Comparison of ENCODE assay signal across 8 cellular contexts in genomic region chr6:130872250-130873095, GRCh38. TPM values are rescaled to one million over a fixed set of nuclear protein-coding genes. Genes with fewer than 3 reads are reported as not detected.
A peak's percentile ranks its signal among the peaks of the same experiment; 100 is the strongest.
DNase-seq lines count a peak whose midpoint lies in the region; ATAC-seq and TF ChIP-seq lines count a peak whose summit lies in the region.

No MANE protein-coding gene starts in this region.

- DNase-seq in AG08395 (ENCODE audit: low spot score): peak; percentile 67
- peak; percentile 23 for DNase-seq in HPDE6-E6E7 (ENCODE audit: extremely low spot score)
- DNase-seq in SK-N-DZ (ENCODE audit: low spot score): peak; percentile 43
- DNase-seq in activated naive CD4-positive, alpha-beta T cell treated with anti-CD3 and anti-CD28 coated beads, Interleukin-2, amount 10 ng/mL, durations not matched to agents 7 days and 5 days: peak; percentile 81
- DNase-seq in heart right ventricle: peak; percentile 66 to 69
- peak; percentile 69 for DNase-seq in retina

- intact Hi-C loops in heart right ventricle (cut with DNase I): loop anchor here in 7 of 10 donors (2.0 to 10.0 kb wide), 3 partner anchors 548 to 550 kb away; no protein-coding TSS in a partner anchor

- H3K4me3 ChIP-seq in heart right ventricle: no peak overlapping the region

- H3K4me1 Mint-ChIP-seq in activated naive CD4-positive, alpha-beta T cell treated with anti-CD3 and anti-CD28 coated beads, Interleukin-2, amount 10 ng/mL, durations not matched to agents 7 days and 5 days: peaks cover 3% of the 10 kb centered on the region
- H3K4me1 Mint-ChIP-seq in stimulated activated memory B cell treated with anti-CD40 and anti-IgM and Interleukin-4, amounts not matched to agents 10 μg/mL and 1 μg/mL and 100 μg/mL, for 72 hours: no peaks in the 10 kb centered on the region

- no peaks in the 10 kb centered on the region for H3K9me3 Mint-ChIP-seq in activated naive CD4-positive, alpha-beta T cell treated with anti-CD3 and anti-CD28 coated beads, Interleukin-2, amount 10 ng/mL, durations not matched to agents 7 days and 5 days
- no peaks in the 10 kb centered on the region for H3K9me3 Mint-ChIP-seq in stimulated activated memory B cell treated with anti-CD40 and anti-IgM and Interleukin-4, amounts not matched to agents 10 μg/mL and 1 μg/mL and 100 μg/mL, for 72 hours

- 68 to 72% methylated on average over 8 of the region's 8 CpGs for WGBS in heart right ventricle, 2 donors

- no peaks in the 10 kb centered on the region for H3K36me3 Mint-ChIP-seq in activated naive CD4-positive, alpha-beta T cell treated with anti-CD3 and anti-CD28 coated beads, Interleukin-2, amount 10 ng/mL, durations not matched to agents 7 days and 5 days
- H3K36me3 Mint-ChIP-seq in stimulated activated memory B cell treated with anti-CD40 and anti-IgM and Interleukin-4, amounts not matched to agents 10 μg/mL and 1 μg/mL and 100 μg/mL, for 72 hours: peaks cover 20% of the 10 kb centered on the region

- no peak overlapping the region for H3K27ac Mint-ChIP-seq in activated naive CD4-positive, alpha-beta T cell treated with anti-CD3 and anti-CD28 coated beads, Interleukin-2, amount 10 ng/mL, durations not matched to agents 7 days and 5 days
- H3K27ac Mint-ChIP-seq in stimulated activated memory B cell treated with anti-CD40 and anti-IgM and Interleukin-4, amounts not matched to agents 10 μg/mL and 1 μg/mL and 100 μg/mL, for 72 hours: no peak overlapping the region

- CTCF ChIA-PET in activated naive CD4-positive, alpha-beta T cell treated with anti-CD3 and anti-CD28 coated beads, Interleukin-2, amount 10 ng/mL, durations not matched to agents 7 days and 5 days (lab: Charles Lee): interaction anchor here (0.7 to 2.8 kb wide), 14 partner anchors 8 to 662 kb away, joined by 3 to 10 read pairs (median 3); no protein-coding TSS in a partner anchor

- H3K27me3 Mint-ChIP-seq in activated naive CD4-positive, alpha-beta T cell treated with anti-CD3 and anti-CD28 coated beads, Interleukin-2, amount 10 ng/mL, durations not matched to agents 7 days and 5 days: peaks cover 4% of the 10 kb centered on the region
- H3K27me3 Mint-ChIP-seq in stimulated activated memory B cell treated with anti-CD40 and anti-IgM and Interleukin-4, amounts not matched to agents 10 μg/mL and 1 μg/mL and 100 μg/mL, for 72 hours: no peaks in the 10 kb centered on the region

- no peaks in the 10 kb centered on the region for H3K27me3 ChIP-seq in heart right ventricle

- H3K9me3 ChIP-seq in heart right ventricle: no peaks in the 10 kb centered on the region

- H3K4me3 Mint-ChIP-seq in activated naive CD4-positive, alpha-beta T cell treated with anti-CD3 and anti-CD28 coated beads, Interleukin-2, amount 10 ng/mL, durations not matched to agents 7 days and 5 days: no peak overlapping the region
- no peak overlapping the region for H3K4me3 Mint-ChIP-seq in stimulated activated memory B cell treated with anti-CD40 and anti-IgM and Interleukin-4, amounts not matched to agents 10 μg/mL and 1 μg/mL and 100 μg/mL, for 72 hours

- no peaks in the 10 kb centered on the region for H3K4me1 ChIP-seq in heart right ventricle

- peaks cover 0 to 54% (median 10%) of the 10 kb centered on the region in 9 donors for H3K36me3 ChIP-seq in heart right ventricle

- no peak overlapping the region for H3K27ac ChIP-seq in heart right ventricle

- ATAC-seq in GM18517 (IDR thresholded peaks at IDR 0.05; ENCODE audit: unreplicated experiment) (peak; percentile 78), heart right ventricle (peak in 4 of 8 donors; percentile 23 to 63 (median 54))
- no peak for ATAC-seq in stimulated activated memory B cell treated with anti-CD40 and anti-IgM and Interleukin-4, amounts not matched to agents 10 μg/mL and 1 μg/mL and 100 μg/mL, for 72 hours

- TF ChIP-seq CTCF in heart right ventricle (IDR thresholded peaks at IDR 0.05): peak; percentile 55 to 92 (median 83)

RNA-seq across cellular contexts. Expression of gene SMLR1, which starts 45.3 kb away (rescaled TPM):
- polyA plus RNA-seq in SK-N-DZ (2014; cell fraction: cytosol; rRNA removed): not detected in 2 replicates
- polyA plus RNA-seq in SK-N-DZ (2014; cell fraction: nucleus; rRNA removed): not detected in 2 replicates
- total RNA-seq in heart right ventricle: not detected
- not detected for polyA plus RNA-seq in heart right ventricle

Comparison
In these comparisons a context has a peak if more than half of its experiments do, and no peak if none do; other contexts are left out.
1. DNase-seq: peak in every context shown above with its lines; median percentile 81 in activated naive CD4-positive, alpha-beta T cell treated with anti-CD3 and anti-CD28 coated beads, Interleukin-2, amount 10 ng/mL, durations not matched to agents 7 days and 5 days; 69 in retina; 68 in heart right ventricle; 67 in AG08395; 43 in SK-N-DZ; 23 in HPDE6-E6E7.